Comparison of ENCODE assay signal across 1 cellular context in the genomic region with DNA sequence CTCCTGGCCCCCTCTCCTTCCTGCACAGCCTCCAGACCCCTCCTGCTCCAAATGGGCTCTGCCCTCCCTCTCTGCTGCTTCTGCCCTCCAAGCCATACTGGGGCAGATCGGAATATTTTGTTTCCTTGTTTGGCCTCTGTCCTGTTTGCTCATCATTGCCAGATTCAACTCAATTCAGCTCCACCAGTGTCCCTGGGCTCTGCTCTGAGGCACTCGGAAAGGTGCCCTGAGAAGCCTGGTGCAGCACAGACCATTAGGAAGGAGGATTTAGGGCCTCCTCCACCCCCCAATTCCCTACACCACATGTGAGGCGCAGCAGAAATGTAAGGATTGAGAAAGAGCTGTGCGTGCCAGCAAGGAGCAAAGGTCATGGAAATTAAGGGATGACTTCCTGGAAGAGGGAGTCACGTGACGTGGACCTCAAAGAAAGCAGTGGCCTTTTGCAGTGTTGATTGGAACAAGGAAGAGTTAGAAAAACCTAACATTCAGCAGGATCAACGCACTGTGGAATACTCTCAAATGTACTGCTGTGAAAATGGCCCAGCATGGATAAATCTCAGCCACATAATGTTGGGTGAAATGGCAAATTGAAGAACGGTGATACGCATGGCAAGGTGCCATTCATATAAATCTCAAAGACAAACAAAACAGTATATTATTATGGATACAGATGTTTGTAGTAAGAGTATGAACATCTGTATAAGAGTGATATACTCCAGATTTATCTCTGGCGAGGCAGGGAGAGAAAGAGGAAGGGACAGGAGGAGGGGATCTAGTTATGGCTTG.
TF ChIP-seq lines count a peak whose summit lies in the region.

No MANE protein-coding gene starts in this region.

TF ChIP-seq in HepG2, 621 proteins besides CTCF, POLR2A, EP300 and RAD21 (continued from another document and continues in another):
- TF ChIP-seq GMEB2 (CRISPR knock-in tag; IDR thresholded peaks at IDR 0.05; ENCODE audit: low read depth), result no peak; the same call in 1 of the 2 replicates
- no peak for TF ChIP-seq SP1 (IDR thresholded peaks at IDR 0.05)
- TF ChIP-seq SP1 (CRISPR knock-in tag; IDR thresholded peaks at IDR 0.05), result peak; percentile 38
- TF ChIP-seq RORA (CRISPR knock-in tag; IDR thresholded peaks at IDR 0.05), result no peak
- no peak for TF ChIP-seq ZNF468 (CRISPR knock-in tag; IDR thresholded peaks at IDR 0.05)
- TF ChIP-seq ZNF567 (CRISPR knock-in tag; IDR thresholded peaks at IDR 0.05; ENCODE audit: borderline replicate concordance), result no peak
- TF ChIP-seq, protein P1, sequence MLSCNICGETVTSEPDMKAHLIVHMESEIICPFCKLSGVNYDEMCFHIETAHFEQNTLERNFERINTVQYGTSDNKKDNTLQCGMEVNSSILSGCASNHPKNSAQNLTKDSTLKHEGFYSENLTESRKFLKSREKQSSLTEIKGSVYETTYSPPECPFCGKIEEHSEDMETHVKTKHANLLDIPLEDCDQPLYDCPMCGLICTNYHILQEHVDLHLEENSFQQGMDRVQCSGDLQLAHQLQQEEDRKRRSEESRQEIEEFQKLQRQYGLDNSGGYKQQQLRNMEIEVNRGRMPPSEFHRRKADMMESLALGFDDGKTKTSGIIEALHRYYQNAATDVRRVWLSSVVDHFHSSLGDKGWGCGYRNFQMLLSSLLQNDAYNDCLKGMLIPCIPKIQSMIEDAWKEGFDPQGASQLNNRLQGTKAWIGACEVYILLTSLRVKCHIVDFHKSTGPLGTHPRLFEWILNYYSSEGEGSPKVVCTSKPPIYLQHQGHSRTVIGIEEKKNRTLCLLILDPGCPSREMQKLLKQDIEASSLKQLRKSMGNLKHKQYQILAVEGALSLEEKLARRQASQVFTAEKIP (CRISPR knock-in tag; IDR thresholded peaks at IDR 0.05; ENCODE audit: borderline replicate concordance), result no peak
- TF ChIP-seq KDM5B (CRISPR knock-in tag; IDR thresholded peaks at IDR 0.05; ENCODE audit: borderline replicate concordance), result no peak
- no peak for TF ChIP-seq ZNF282 (IDR thresholded peaks at IDR 0.05; ENCODE audit: partially characterized antibody)
- no peak for TF ChIP-seq ZNF790 (CRISPR knock-in tag; IDR thresholded peaks at IDR 0.05; ENCODE audit: borderline replicate concordance)
- peak; percentile 86; the same call in 1 of the 2 replicates for TF ChIP-seq ZNF34 (CRISPR knock-in tag; IDR thresholded peaks at IDR 0.05; ENCODE audit: borderline replicate concordance)
- TF ChIP-seq ZNF572 (CRISPR knock-in tag; IDR thresholded peaks at IDR 0.05), result 0 out of 2 replicates have a peak, but pooled peaks have one; percentile 52
- no peak for TF ChIP-seq ZNF878 (CRISPR knock-in tag; IDR thresholded peaks at IDR 0.05)
- TF ChIP-seq CREB1 (IDR thresholded peaks at IDR 0.05), result peak; percentile 72
- TF ChIP-seq CREB1 (CRISPR knock-in tag; IDR thresholded peaks at IDR 0.05), result no peak
- TF ChIP-seq ZFX (CRISPR knock-in tag; IDR thresholded peaks at IDR 0.05; ENCODE audit: low read depth), result peak; percentile 68; the same call in 1 of the 2 replicates
- TF ChIP-seq FOSL2 (CRISPR knock-in tag; IDR thresholded peaks at IDR 0.05), result peak; percentile 87
- TF ChIP-seq, protein P2, sequence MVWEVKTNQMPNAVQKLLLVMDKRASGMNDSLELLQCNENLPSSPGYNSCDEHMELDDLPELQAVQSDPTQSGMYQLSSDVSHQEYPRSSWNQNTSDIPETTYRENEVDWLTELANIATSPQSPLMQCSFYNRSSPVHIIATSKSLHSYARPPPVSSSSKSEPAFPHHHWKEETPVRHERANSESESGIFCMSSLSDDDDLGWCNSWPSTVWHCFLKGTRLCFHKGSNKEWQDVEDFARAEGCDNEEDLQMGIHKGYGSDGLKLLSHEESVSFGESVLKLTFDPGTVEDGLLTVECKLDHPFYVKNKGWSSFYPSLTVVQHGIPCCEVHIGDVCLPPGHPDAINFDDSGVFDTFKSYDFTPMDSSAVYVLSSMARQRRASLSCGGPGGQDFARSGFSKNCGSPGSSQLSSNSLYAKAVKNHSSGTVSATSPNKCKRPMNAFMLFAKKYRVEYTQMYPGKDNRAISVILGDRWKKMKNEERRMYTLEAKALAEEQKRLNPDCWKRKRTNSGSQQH (CRISPR knock-in tag; IDR thresholded peaks at IDR 0.05; ENCODE audit: low read depth), result 0 out of 2 replicates have a peak, but pooled peaks have one; percentile 58
- TF ChIP-seq, protein P3, sequence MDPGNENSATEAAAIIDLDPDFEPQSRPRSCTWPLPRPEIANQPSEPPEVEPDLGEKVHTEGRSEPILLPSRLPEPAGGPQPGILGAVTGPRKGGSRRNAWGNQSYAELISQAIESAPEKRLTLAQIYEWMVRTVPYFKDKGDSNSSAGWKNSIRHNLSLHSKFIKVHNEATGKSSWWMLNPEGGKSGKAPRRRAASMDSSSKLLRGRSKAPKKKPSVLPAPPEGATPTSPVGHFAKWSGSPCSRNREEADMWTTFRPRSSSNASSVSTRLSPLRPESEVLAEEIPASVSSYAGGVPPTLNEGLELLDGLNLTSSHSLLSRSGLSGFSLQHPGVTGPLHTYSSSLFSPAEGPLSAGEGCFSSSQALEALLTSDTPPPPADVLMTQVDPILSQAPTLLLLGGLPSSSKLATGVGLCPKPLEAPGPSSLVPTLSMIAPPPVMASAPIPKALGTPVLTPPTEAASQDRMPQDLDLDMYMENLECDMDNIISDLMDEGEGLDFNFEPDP (CRISPR knock-in tag; conservative IDR thresholded peaks at IDR 0.05), result 0 out of 2 replicates have a peak, but pooled peaks have one; percentile 73
- peak; percentile 97 for TF ChIP-seq GATAD2A (CRISPR knock-in tag; IDR thresholded peaks at IDR 0.05)
- peak; percentile 87 for TF ChIP-seq ZMYM4 (CRISPR knock-in tag; IDR thresholded peaks at IDR 0.05)
- TF ChIP-seq TCF7L2 (IDR thresholded peaks at IDR 0.05; ENCODE audit: low read depth, low read length), result no peak
- TF ChIP-seq ZBTB40 (IDR thresholded peaks at IDR 0.05), result no peak
- TF ChIP-seq ZBTB40 (CRISPR knock-in tag; IDR thresholded peaks at IDR 0.05), result no peak
- TF ChIP-seq, protein P4, sequence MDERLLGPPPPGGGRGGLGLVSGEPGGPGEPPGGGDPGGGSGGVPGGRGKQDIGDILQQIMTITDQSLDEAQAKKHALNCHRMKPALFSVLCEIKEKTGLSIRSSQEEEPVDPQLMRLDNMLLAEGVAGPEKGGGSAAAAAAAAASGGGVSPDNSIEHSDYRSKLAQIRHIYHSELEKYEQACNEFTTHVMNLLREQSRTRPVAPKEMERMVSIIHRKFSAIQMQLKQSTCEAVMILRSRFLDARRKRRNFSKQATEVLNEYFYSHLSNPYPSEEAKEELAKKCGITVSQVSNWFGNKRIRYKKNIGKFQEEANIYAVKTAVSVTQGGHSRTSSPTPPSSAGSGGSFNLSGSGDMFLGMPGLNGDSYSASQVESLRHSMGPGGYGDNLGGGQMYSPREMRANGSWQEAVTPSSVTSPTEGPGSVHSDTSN (CRISPR knock-in tag; IDR thresholded peaks at IDR 0.05), result no peak
- peak; percentile 90 for TF ChIP-seq RXRB (CRISPR knock-in tag; IDR thresholded peaks at IDR 0.05; ENCODE audit: borderline replicate concordance)
- peak; percentile 89; the same call in 1 of the 2 replicates for TF ChIP-seq CEBPB (IDR thresholded peaks at IDR 0.05; ENCODE audit: borderline replicate concordance, low read depth, low read length)
- TF ChIP-seq PAX8 (CRISPR knock-in tag; IDR thresholded peaks at IDR 0.05; ENCODE audit: borderline replicate concordance), result no peak
- peak; percentile 86; the same call in 1 of the 2 replicates for TF ChIP-seq KDM2A (CRISPR knock-in tag; IDR thresholded peaks at IDR 0.05; ENCODE audit: borderline replicate concordance, low read depth)
- peak; percentile 24; the same call in 1 of the 2 replicates for TF ChIP-seq REPIN1 (CRISPR knock-in tag; IDR thresholded peaks at IDR 0.05; ENCODE audit: borderline replicate concordance, low read depth)
- TF ChIP-seq, protein P5, sequence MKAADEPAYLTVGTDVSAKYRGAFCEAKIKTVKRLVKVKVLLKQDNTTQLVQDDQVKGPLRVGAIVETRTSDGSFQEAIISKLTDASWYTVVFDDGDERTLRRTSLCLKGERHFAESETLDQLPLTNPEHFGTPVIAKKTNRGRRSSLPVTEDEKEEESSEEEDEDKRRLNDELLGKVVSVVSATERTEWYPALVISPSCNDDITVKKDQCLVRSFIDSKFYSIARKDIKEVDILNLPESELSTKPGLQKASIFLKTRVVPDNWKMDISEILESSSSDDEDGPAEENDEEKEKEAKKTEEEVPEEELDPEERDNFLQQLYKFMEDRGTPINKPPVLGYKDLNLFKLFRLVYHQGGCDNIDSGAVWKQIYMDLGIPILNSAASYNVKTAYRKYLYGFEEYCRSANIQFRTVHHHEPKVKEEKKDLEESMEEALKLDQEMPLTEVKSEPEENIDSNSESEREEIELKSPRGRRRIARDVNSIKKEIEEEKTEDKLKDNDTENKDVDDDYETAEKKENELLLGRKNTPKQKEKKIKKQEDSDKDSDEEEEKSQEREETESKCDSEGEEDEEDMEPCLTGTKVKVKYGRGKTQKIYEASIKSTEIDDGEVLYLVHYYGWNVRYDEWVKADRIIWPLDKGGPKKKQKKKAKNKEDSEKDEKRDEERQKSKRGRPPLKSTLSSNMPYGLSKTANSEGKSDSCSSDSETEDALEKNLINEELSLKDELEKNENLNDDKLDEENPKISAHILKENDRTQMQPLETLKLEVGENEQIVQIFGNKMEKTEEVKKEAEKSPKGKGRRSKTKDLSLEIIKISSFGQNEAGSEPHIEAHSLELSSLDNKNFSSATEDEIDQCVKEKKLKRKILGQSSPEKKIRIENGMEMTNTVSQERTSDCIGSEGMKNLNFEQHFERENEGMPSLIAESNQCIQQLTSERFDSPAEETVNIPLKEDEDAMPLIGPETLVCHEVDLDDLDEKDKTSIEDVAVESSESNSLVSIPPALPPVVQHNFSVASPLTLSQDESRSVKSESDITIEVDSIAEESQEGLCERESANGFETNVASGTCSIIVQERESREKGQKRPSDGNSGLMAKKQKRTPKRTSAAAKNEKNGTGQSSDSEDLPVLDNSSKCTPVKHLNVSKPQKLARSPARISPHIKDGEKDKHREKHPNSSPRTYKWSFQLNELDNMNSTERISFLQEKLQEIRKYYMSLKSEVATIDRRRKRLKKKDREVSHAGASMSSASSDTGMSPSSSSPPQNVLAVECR (CRISPR knock-in tag; IDR thresholded peaks at IDR 0.05; ENCODE audit: borderline replicate concordance), result peak; percentile 30; the same call in 1 of the 2 replicates
- no peak for TF ChIP-seq HNRNPLL (IDR thresholded peaks at IDR 0.05; ENCODE audit: low read depth, low read length, poor library complexity, severe bottlenecking)
- no peak for TF ChIP-seq ZNF337 (CRISPR knock-in tag; IDR thresholded peaks at IDR 0.05; ENCODE audit: borderline replicate concordance, low read depth)
- no peak for TF ChIP-seq NR1H2 (CRISPR knock-in tag; IDR thresholded peaks at IDR 0.05; ENCODE audit: borderline replicate concordance, low read depth)
